ENCODE assay signal across 15 cellular contexts in genomic region chr9:35488019-35488418, GRCh38. TPM values are rescaled to one million over a fixed set of nuclear protein-coding genes. Genes with fewer than 3 reads are reported as not detected.
DNase-seq lines count a peak whose midpoint lies in the region; ATAC-seq and TF ChIP-seq lines count a peak whose summit lies in the region.
"Had no signal": no experiment of that assay in that cellular context is flagged by ENCODE, and none has a peak within 500 bp of the region (broad histone marks: within the 10 kb centered on the region; RNA-seq: fewer than 3 reads in every experiment).

No MANE protein-coding gene starts in this region.

- H3K9me3 ChIP-seq in left ventricle myocardium inferior (replicated peaks) (peaks cover under 1% of the 10 kb centered on the region), body of pancreas (no peaks in the 10 kb centered on the region), uterus (no peaks in the 10 kb centered on the region)
- H3K9me3 ChIP-seq: BE2C, HAP-1 had no signal

- no peak for DNase-seq in left ventricle myocardium inferior
- DNase-seq in Right ventricle myocardium superior, result no peak
- peak in 1 of 4 donors; percentile 5 for DNase-seq in body of pancreas
- peak; percentile 39 to 47 for DNase-seq in uterus
- DNase-seq in NCI-H2196 treated with DMSO at 0.1 percent for 48 hours (lab: John Stamatoyannopoulos, UW; ENCODE audit: unreplicated experiment), result no peak
- DNase-seq in kidney glomerular epithelial cell (lab: John Stamatoyannopoulos, UW), result no peak
- DNase-seq: BE2C; DMS153; effector CD8-positive, alpha-beta T cell; NCI-H1048; NCI-H2227 treated with DMSO at 0.1 percent for 48 hours had no signal

- H3K4me1 ChIP-seq in left ventricle myocardium inferior (peaks cover 51% of the 10 kb centered on the region), body of pancreas (peaks cover 28% of the 10 kb centered on the region), uterus (no peaks in the 10 kb centered on the region)
- H3K4me1 ChIP-seq: BE2C had no signal

- peak overlapping the region; percentile 70 to 85 (median 79) for H3K4me3 Mint-ChIP-seq in nephron
- H3K4me3 Mint-ChIP-seq: stimulated activated memory B cell treated with anti-CD40 and anti-IgM and Interleukin-4, amounts not matched to agents 10 μg/mL and 1 μg/mL and 100 μg/mL, for 72 hours had no signal

- TF ChIP-seq CTCF in left ventricle myocardium inferior (IDR thresholded peaks at IDR 0.05; ENCODE audit: borderline replicate concordance) (no peak), body of pancreas (IDR thresholded peaks at IDR 0.05) (no peak), nephron (IDR thresholded peaks at IDR 0.05; ENCODE audit: unreplicated experiment in 3 of 3) (no peak), uterus (IDR thresholded peaks at IDR 0.05) (no peak)

- peak overlapping the region; percentile 24 for H3K4me3 ChIP-seq in left ventricle myocardium inferior
- no peak overlapping the region for H3K4me3 ChIP-seq in body of pancreas
- H3K4me3 ChIP-seq in uterus, result no peak overlapping the region
- H3K4me3 ChIP-seq: HAP-1 had no signal

- TF ChIP-seq POLR2A in body of pancreas (IDR thresholded peaks at IDR 0.05) (no peak), uterus (IDR thresholded peaks at IDR 0.05) (no peak)

- H3K9me3 Mint-ChIP-seq in nephron, result no peaks in the 10 kb centered on the region
- H3K9me3 Mint-ChIP-seq: stimulated activated memory B cell treated with anti-CD40 and anti-IgM and Interleukin-4, amounts not matched to agents 10 μg/mL and 1 μg/mL and 100 μg/mL, for 72 hours had no signal

- 82 to 87% methylated on average over 10 of the region's 10 CpGs for WGBS in body of pancreas, 2 donors

- H3K27ac ChIP-seq in left ventricle myocardium inferior (replicated peaks) (peak overlapping the region; percentile 93), body of pancreas (peak overlapping the region; percentile 83 to 95 (median 90)), uterus (peak overlapping the region; percentile 95 to 96)

- no peak for ATAC-seq in Right ventricle myocardium superior (ENCODE audit: poor library complexity)
- ATAC-seq in body of pancreas, result no peak
- ATAC-seq in GM18498 (IDR thresholded peaks at IDR 0.05; ENCODE audit: unreplicated experiment), result no peak
- ATAC-seq: stimulated activated memory B cell treated with anti-CD40 and anti-IgM and Interleukin-4, amounts not matched to agents 10 μg/mL and 1 μg/mL and 100 μg/mL, for 72 hours had no signal

- H3K36me3 Mint-ChIP-seq in nephron (ENCODE audit: low read depth), result no peaks in the 10 kb centered on the region
- H3K36me3 Mint-ChIP-seq: stimulated activated memory B cell treated with anti-CD40 and anti-IgM and Interleukin-4, amounts not matched to agents 10 μg/mL and 1 μg/mL and 100 μg/mL, for 72 hours had no signal

- H3K27ac Mint-ChIP-seq in nephron, result peak overlapping the region; percentile 86 to 93 (median 92)
- H3K27ac Mint-ChIP-seq: stimulated activated memory B cell treated with anti-CD40 and anti-IgM and Interleukin-4, amounts not matched to agents 10 μg/mL and 1 μg/mL and 100 μg/mL, for 72 hours had no signal

- H3K27me3 Mint-ChIP-seq in nephron (ENCODE audit: low read depth), result no peaks in the 10 kb centered on the region

- H3K36me3 ChIP-seq in left ventricle myocardium inferior (no peaks in the 10 kb centered on the region), body of pancreas (replicated peaks in 1 of 2; ENCODE audit: insufficient read depth in 1 of 2, low read depth in 2 of 2) (no peaks in the 10 kb centered on the region), uterus (no peaks in the 10 kb centered on the region)
- H3K36me3 ChIP-seq: BE2C, HAP-1 had no signal

- peaks cover 40% of the 10 kb centered on the region for H3K4me1 Mint-ChIP-seq in nephron

- no peaks in the 10 kb centered on the region for H3K27me3 ChIP-seq in left ventricle myocardium inferior (ENCODE audit: low read depth)
- no peaks in the 10 kb centered on the region for H3K27me3 ChIP-seq in body of pancreas
- H3K27me3 ChIP-seq in uterus, result no peaks in the 10 kb centered on the region
- H3K27me3 ChIP-seq: BE2C had no signal

- intact Hi-C loops in left ventricle myocardium inferior (cut with micrococcal nuclease), result loop anchor here (5.0 kb wide), 1 partner anchor 64 kb away; no protein-coding TSS in a partner anchor
- intact Hi-C loops in Right ventricle myocardium superior (cut with DNase I), result loop anchor here (2.0 kb wide), 1 partner anchor 67 kb away; no protein-coding TSS in a partner anchor
- intact Hi-C loops in body of pancreas (cut with DNase I), result loop anchor here (5.0 kb wide), 1 partner anchor 69 kb away; no protein-coding TSS in a partner anchor
- intact Hi-C loops in uterus (cut with DNase I; ENCODE audit: low total_unique reads), result loop anchor here (5.0 kb wide), 1 partner anchor 64 kb away; no protein-coding TSS in a partner anchor

RNA-seq across cellular contexts. Expression of gene RUSC2, which starts 1.9 kb away (rescaled TPM):
- 27.5 TPM for total RNA-seq in left ventricle myocardium inferior
- 25.7 TPM for total RNA-seq in Right ventricle myocardium superior
- total RNA-seq in body of pancreas, result 10 to 100 TPM; 16.9 to 27.4 TPM
- 10 to 100 TPM in 3 of 4 donors, 1 to 10 TPM in 1; 10.0 to 60.2 (median 16.8) TPM for total RNA-seq in uterus

Comparison
In these comparisons a context has a peak if more than half of its experiments do, and no peak if none do; other contexts are left out.
1. DNase-seq: peak in uterus (2 of 2); none in left ventricle myocardium inferior (single experiment), Right ventricle myocardium superior (single experiment), NCI-H2196 treated with DMSO at 0.1 percent for 48 hours (single experiment) and kidney glomerular epithelial cell (single experiment).
2. Peak in every context shown above with its lines, with median percentiles within 50 percentile points of each other: H3K27ac ChIP-seq.